23 cellular contexts compared by ENCODE assay signal in genomic region chr19:7985481-7985911, GRCh38. TPM values are rescaled to one million over a fixed set of nuclear protein-coding genes. Genes with fewer than 3 reads are reported as not detected.
"Had no signal": no experiment of that assay in that cellular context is flagged by ENCODE, and none has a peak within 500 bp of the region (broad histone marks: within the 10 kb centered on the region; RNA-seq: fewer than 3 reads in every experiment).

No MANE protein-coding gene starts in this region.

- H3K4me1 ChIP-seq: parathyroid adenoma, uterus had no signal

- DNase-seq: activated CD4-positive, alpha-beta T cell treated with anti-CD3 and anti-CD28 coated beads for 4 hours; activated CD4-positive, alpha-beta T cell treated with anti-CD3 and anti-CD28 coated beads, Interleukin-2, amount 50 U/mL, for 4 hours; activated effector memory CD4-positive, alpha-beta T cell treated with Interleukin-2 at 50 U/mL for 16 hours; activated naive CD4-positive, alpha-beta T cell treated with Interleukin-2 at 50 U/mL for 16 hours; activated T-cell treated with anti-CD3 and anti-CD28 coated beads for 4 hours; dermis blood vessel endothelial cell; effector CD4-positive, alpha-beta T cell; esophagus squamous epithelium; foreskin melanocyte; left ventricle myocardium superior; naive thymus-derived CD4-positive, alpha-beta T cell; nucleus accumbens; stimulated activated CD4-positive, alpha-beta T cell treated with anti-CD3 and anti-CD28 coated beads, Interleukin-2, amount 100 ng/mL, for 48 hours; stimulated activated naive CD4-positive, alpha-beta T cell treated with Interleukin-2 at 50 U/mL for 16 hours; transverse colon; uterus had no signal

- H3K9ac ChIP-seq: parathyroid adenoma had no signal

- H3K36me3 ChIP-seq: uterus had no signal

- H3K27ac ChIP-seq: epithelial cell of prostate, esophagus squamous epithelium, parathyroid adenoma, transverse colon, uterus, VCaP had no signal

- H3K27me3 ChIP-seq: esophagus squamous epithelium, transverse colon, uterus had no signal

- H3K4me3 ChIP-seq: esophagus squamous epithelium, transverse colon, uterus had no signal

- FAIRE-seq: colon, endometrium, TTC549 had no signal

- H3K9me3 ChIP-seq: esophagus squamous epithelium, transverse colon, uterus had no signal

- H2AFZ ChIP-seq: parathyroid adenoma had no signal

- ATAC-seq: left ventricle myocardium superior; naive thymus-derived CD4-positive, alpha-beta T cell; right cardiac atrium had no signal

RNA-seq across cellular contexts. Expression of gene CTXN1, which starts 59.6 kb away (rescaled TPM):
- polyA plus RNA-seq: naive thymus-derived CD4-positive, alpha-beta T cell had no signal
